Comparison of ENCODE assay signal across 27 cellular contexts in genomic region chr22:24763872-24764485, GRCh38. TPM values are rescaled to one million over a fixed set of nuclear protein-coding genes. Genes with fewer than 3 reads are reported as not detected.
DNase-seq lines count a peak whose midpoint lies in the region; ATAC-seq and TF ChIP-seq lines count a peak whose summit lies in the region.
"Had no signal": no experiment of that assay in that cellular context is flagged by ENCODE, and none has a peak within 500 bp of the region (broad histone marks: within the 10 kb centered on the region; RNA-seq: fewer than 3 reads in every experiment).

No MANE protein-coding gene starts in this region.

- TF ChIP-seq CTCF in GM23338 (conservative IDR thresholded peaks at IDR 0.05; ENCODE audit: low read depth in 2 of 2) (no peak), WTC11 (IDR thresholded peaks at IDR 0.05) (no peak), nephron progenitor cell (IDR thresholded peaks at IDR 0.05) (no peak), tibial artery (IDR thresholded peaks at IDR 0.05) (no peak)

- DNase-seq in GM23338 (ENCODE audit: low spot score) (peak; percentile 39), H7 (peak; percentile 47), WTC11 (ENCODE audit: low spot score) (peak; percentile 23), nephron progenitor cell (no peak), tibial artery (no peak), Kasumi-1 (lab: John Stamatoyannopoulos, UW) (no peak)
- no peak for DNase-seq in stimulated activated naive B cell treated with anti-CD40 and anti-IgM and Interleukin-4, amounts not matched to agents 10 μg/mL and 1 μg/mL and 100 μg/mL, for 72 hours
- DNase-seq: C1 segment of cervical spinal cord; CD4-positive, alpha-beta memory T cell; COR-L47; MG63; NCI-H1105 treated with DMSO at 0.1 percent for 48 hours; NCI-H1694; NCI-H2029 treated with DMSO at 0.1 percent for 48 hours; NCI-H2171 treated with DMSO at 0.1 percent for 48 hours; NCI-H446; NCI-H526; SHP77 had no signal

- H3K27me3 ChIP-seq in GM23338 (ENCODE audit: insufficient read depth): no peaks in the 10 kb centered on the region
- H3K27me3 ChIP-seq in H7 (ENCODE audit: control insufficient read depth, insufficient read depth, low read length): no peaks in the 10 kb centered on the region
- H3K27me3 ChIP-seq in tibial artery: peaks cover 0 to 28% of the 10 kb centered on the region in 2 donors
- H3K27me3 ChIP-seq: MG63 had no signal

- intact Hi-C loops in tibial artery (cut with DNase I; ENCODE audit: low total_unique reads): no loop called here

- no peaks in the 10 kb centered on the region for H3K9me3 Mint-ChIP-seq in GM23338
- no peaks in the 10 kb centered on the region for H3K9me3 Mint-ChIP-seq in WTC11
- no peaks in the 10 kb centered on the region for H3K9me3 Mint-ChIP-seq in nephron progenitor cell
- no peaks in the 10 kb centered on the region for H3K9me3 Mint-ChIP-seq in stimulated activated naive B cell treated with anti-CD40 and anti-IgM and Interleukin-4, amounts not matched to agents 10 μg/mL and 1 μg/mL and 100 μg/mL, for 72 hours

- no peaks in the 10 kb centered on the region for H3K9me2 ChIP-seq in GM23338 (ENCODE audit: insufficient read depth)

- no peaks in the 10 kb centered on the region for H3F3A ChIP-seq in GM23338 (replicated peaks; ENCODE audit: low read depth)

- no peaks in the 10 kb centered on the region for H3K79me2 ChIP-seq in GM23338 (replicated peaks; ENCODE audit: insufficient read depth)

- CTCF ChIA-PET in WTC11 (lab: Charles Lee): interaction anchor here (0.6 to 3.0 kb wide), 6 partner anchors 9 to 121 kb away, joined by 3 to 24 read pairs (median 3); no protein-coding TSS in a partner anchor

- POLR2A ChIA-PET in WTC11 (lab: Charles Lee): no interaction called here

- H3K27ac Mint-ChIP-seq in GM23338 (no peak overlapping the region), WTC11 (no peak overlapping the region), nephron progenitor cell (peak overlapping the region; percentile 60)
- no peak overlapping the region for H3K27ac Mint-ChIP-seq in stimulated activated naive B cell treated with anti-CD40 and anti-IgM and Interleukin-4, amounts not matched to agents 10 μg/mL and 1 μg/mL and 100 μg/mL, for 72 hours
- H3K27ac Mint-ChIP-seq: CD4-positive, alpha-beta memory T cell had no signal

- H3K9me3 ChIP-seq in tibial artery: no peaks in the 10 kb centered on the region
- H3K9me3 ChIP-seq: MG63 had no signal

- H3K4me3 ChIP-seq in GM23338: no peak overlapping the region
- H3K4me3 ChIP-seq in H7 (ENCODE audit: insufficient read depth, low read depth, low read length): no peak overlapping the region
- no peak overlapping the region for H3K4me3 ChIP-seq in tibial artery
- H3K4me3 ChIP-seq: GM12878, MG63 had no signal

- H4K20me1 ChIP-seq in GM23338 (replicated peaks; ENCODE audit: insufficient read depth): no peaks in the 10 kb centered on the region

- no peak overlapping the region for H3K4me3 Mint-ChIP-seq in GM23338
- no peak overlapping the region for H3K4me3 Mint-ChIP-seq in WTC11
- no peak overlapping the region for H3K4me3 Mint-ChIP-seq in nephron progenitor cell
- no peak overlapping the region for H3K4me3 Mint-ChIP-seq in stimulated activated naive B cell treated with anti-CD40 and anti-IgM and Interleukin-4, amounts not matched to agents 10 μg/mL and 1 μg/mL and 100 μg/mL, for 72 hours
- H3K4me3 Mint-ChIP-seq: CD4-positive, alpha-beta memory T cell had no signal

- ATAC-seq in GM23338: peak; percentile 31
- no peak; the same call in 1 of the 2 replicates for ATAC-seq in WTC11
- ATAC-seq in stimulated activated naive B cell treated with anti-CD40 and anti-IgM and Interleukin-4, amounts not matched to agents 10 μg/mL and 1 μg/mL and 100 μg/mL, for 72 hours (replicated peaks): no peak
- ATAC-seq in GM21381 (IDR thresholded peaks at IDR 0.05; ENCODE audit: unreplicated experiment): no peak
- ATAC-seq: GM12878, Panc1 had no signal

- H3K27me3 Mint-ChIP-seq in GM23338 (ENCODE audit: insufficient read depth, low read depth, poor library complexity): peaks cover 1% of the 10 kb centered on the region
- H3K27me3 Mint-ChIP-seq in WTC11 (ENCODE audit: low read depth): no peaks in the 10 kb centered on the region
- H3K27me3 Mint-ChIP-seq in nephron progenitor cell (ENCODE audit: low read depth, poor library complexity): peaks cover 8% of the 10 kb centered on the region
- peaks cover 0 to 10% of the 10 kb centered on the region in 2 donors for H3K27me3 Mint-ChIP-seq in stimulated activated naive B cell treated with anti-CD40 and anti-IgM and Interleukin-4, amounts not matched to agents 10 μg/mL and 1 μg/mL and 100 μg/mL, for 72 hours

- H3K36me3 ChIP-seq in GM23338 (ENCODE audit: insufficient read depth): no peaks in the 10 kb centered on the region
- H3K36me3 ChIP-seq in H7 (replicated peaks; ENCODE audit: control insufficient read depth, insufficient read depth, low read length): no peaks in the 10 kb centered on the region
- H3K36me3 ChIP-seq in tibial artery: no peaks in the 10 kb centered on the region
- H3K36me3 ChIP-seq: MG63 had no signal

- H3K27ac ChIP-seq in GM23338 (ENCODE audit: low read depth) (no peak overlapping the region), tibial artery (no peak overlapping the region)
- H3K27ac ChIP-seq: RWPE1 had no signal

- peaks cover 9% of the 10 kb centered on the region for H3K4me1 ChIP-seq in GM23338 (ENCODE audit: insufficient read depth)
- H3K4me1 ChIP-seq in tibial artery: no peaks in the 10 kb centered on the region

- peak overlapping the region; percentile 91 for H2AFZ ChIP-seq in GM23338

- no peak overlapping the region for H3K4me2 ChIP-seq in GM23338

- H3K36me3 Mint-ChIP-seq in GM23338 (ENCODE audit: low read depth): no peaks in the 10 kb centered on the region
- H3K36me3 Mint-ChIP-seq in WTC11: no peaks in the 10 kb centered on the region
- no peaks in the 10 kb centered on the region for H3K36me3 Mint-ChIP-seq in nephron progenitor cell (ENCODE audit: low read depth)
- H3K36me3 Mint-ChIP-seq in stimulated activated naive B cell treated with anti-CD40 and anti-IgM and Interleukin-4, amounts not matched to agents 10 μg/mL and 1 μg/mL and 100 μg/mL, for 72 hours: no peaks in the 10 kb centered on the region
- H3K36me3 Mint-ChIP-seq: CD4-positive, alpha-beta memory T cell had no signal

- H3K4me1 Mint-ChIP-seq in GM23338 (peaks cover 9% of the 10 kb centered on the region), WTC11 (peaks cover 17% of the 10 kb centered on the region), nephron progenitor cell (peaks cover 13% of the 10 kb centered on the region)
- H3K4me1 Mint-ChIP-seq in stimulated activated naive B cell treated with anti-CD40 and anti-IgM and Interleukin-4, amounts not matched to agents 10 μg/mL and 1 μg/mL and 100 μg/mL, for 72 hours: no peaks in the 10 kb centered on the region
- H3K4me1 Mint-ChIP-seq: CD4-positive, alpha-beta memory T cell had no signal

TF ChIP-seq in GM23338, 12 proteins besides CTCF, POLR2A, EP300 and RAD21 (continues in another document):
- TF ChIP-seq EZH2phosphoT487 (IDR thresholded peaks at IDR 0.05; ENCODE audit: unreplicated experiment) (no peak), POLR2AphosphoS5 (IDR thresholded peaks at IDR 0.05; ENCODE audit: low read depth) (no peak), CREB1 (CRISPR knock-in tag; IDR thresholded peaks at IDR 0.05; ENCODE audit: low read depth) (no peak), STAT1 (IDR thresholded peaks at IDR 0.05; ENCODE audit: unreplicated experiment) (no peak), EZH2 (IDR thresholded peaks at IDR 0.05; ENCODE audit: low read depth, unreplicated experiment) (no peak), NANOG (IDR thresholded peaks at IDR 0.05; ENCODE audit: borderline replicate concordance) (no peak), ZNF114 (CRISPR knock-in tag; IDR thresholded peaks at IDR 0.05) (no peak)

TF ChIP-seq in WTC11, 78 proteins besides CTCF, POLR2A, EP300 and RAD21 (continues in another document):
- no peak for TF ChIP-seq GRHL2 (CRISPR knock-in tag; IDR thresholded peaks at IDR 0.05; ENCODE audit: insufficient replicate concordance, severe bottlenecking)
- no peak for TF ChIP-seq TCF7 (CRISPR knock-in tag; IDR thresholded peaks at IDR 0.05; ENCODE audit: low read depth)
- no peak for TF ChIP-seq E2F4 (CRISPR knock-in tag; IDR thresholded peaks at IDR 0.05; ENCODE audit: borderline replicate concordance, low read depth)
- TF ChIP-seq MAX (CRISPR knock-in tag; IDR thresholded peaks at IDR 0.05): no peak
- TF ChIP-seq KAT7 (CRISPR knock-in tag; IDR thresholded peaks at IDR 0.05; ENCODE audit: borderline replicate concordance): no peak
- no peak for TF ChIP-seq IRF2 (CRISPR knock-in tag; IDR thresholded peaks at IDR 0.05; ENCODE audit: borderline replicate concordance, low read depth)
- TF ChIP-seq NR3C1 (CRISPR knock-in tag; conservative IDR thresholded peaks at IDR 0.05; ENCODE audit: low read depth): no peak
- no peak for TF ChIP-seq NFATC4 (CRISPR knock-in tag; IDR thresholded peaks at IDR 0.05)

RNA-seq across cellular contexts. Expression of gene PIWIL3, which starts 10.5 kb away (rescaled TPM):
- total RNA-seq in GM23338 (2014; rRNA removed; shearing (Covaris generic)): 0.24 TPM in 1 of 2 replicates, not detected in the other
- polyA plus RNA-seq in GM23338 (2016; fragmentation: Nextera tagmentation; extraction: Ambion mirVana): 0.21 TPM in 1 of 2 replicates, not detected in the other
- 0.07 TPM in 2 replicates for total RNA-seq in H7 (2014; rRNA removed; shearing (Covaris generic))
- total RNA-seq in WTC11 (2021): 0.18 to 0.55 TPM (median 0.32 TPM) in 3 replicates
- total RNA-seq: A673; CD4-positive, alpha-beta memory T cell; H4; HT-29; OCI-LY7; SK-MEL-5 had no signal
- polyA plus RNA-seq: CD4-positive, alpha-beta memory T cell; GM12878 had no signal

RNA-seq across cellular contexts. Expression of gene SGSM1, which starts 42.0 kb away (rescaled TPM):
- total RNA-seq in GM23338 (2014; rRNA removed; shearing (Covaris generic)): 4.2 and 4.7 TPM in 2 replicates
- 3.0 and 5.4 TPM in 2 replicates for polyA plus RNA-seq in GM23338 (2016; fragmentation: Nextera tagmentation; extraction: Ambion mirVana)
- 1.1 and 2.3 TPM in 2 replicates for total RNA-seq in H7 (2014; rRNA removed; shearing (Covaris generic))
- 4.1 to 6.5 TPM (median 6.5 TPM) in 3 replicates for total RNA-seq in WTC11 (2021)
- total RNA-seq: A673, GM12878, OCI-LY7 had no signal
- polyA plus RNA-seq: GM12878 had no signal

Comparison
In these comparisons a context has a peak if more than half of its experiments do, and no peak if none do; other contexts are left out.
1. DNase-seq: peak in GM23338 (single experiment), H7 (single experiment) and WTC11 (single experiment); none in nephron progenitor cell (single experiment), tibial artery (0 of 2), Kasumi-1 (0 of 2) and stimulated activated naive B cell treated with anti-CD40 and anti-IgM and Interleukin-4, amounts not matched to agents 10 μg/mL and 1 μg/mL and 100 μg/mL, for 72 hours (single experiment).